ENCODE assay signal across 9 cellular contexts in genomic region chr5:93572101-93572772, GRCh38. TPM values are rescaled to one million over a fixed set of nuclear protein-coding genes. Genes with fewer than 3 reads are reported as not detected.
DNase-seq lines count a peak whose midpoint lies in the region; ATAC-seq, FAIRE-seq and TF ChIP-seq lines count a peak whose summit lies in the region.
"Had no signal": no experiment of that assay in that cellular context is flagged by ENCODE, and none has a peak within 500 bp of the region (broad histone marks: within the 10 kb centered on the region; RNA-seq: fewer than 3 reads in every experiment).

No MANE protein-coding gene starts in this region.

- H3K36me3 ChIP-seq in adrenal gland (replicated peaks in 1 of 2) = no peaks in the 10 kb centered on the region
- H3K36me3 ChIP-seq in skeletal muscle tissue (ENCODE audit: control insufficient read depth in 3 of 3, insufficient read depth in 3 of 3, low read length in 3 of 3) = no peaks in the 10 kb centered on the region
- H3K36me3 ChIP-seq: colonic mucosa had no signal

- no peak overlapping the region for H2BK20ac ChIP-seq in H9 (ENCODE audit: low read depth, low read length, poor library complexity, severe bottlenecking)

- H3K27me3 ChIP-seq in H9 (ENCODE audit: insufficient read depth, low read length) = peaks cover 78% of the 10 kb centered on the region
- H3K27me3 ChIP-seq in adrenal gland = no peaks in the 10 kb centered on the region
- peaks cover 48 to 73% (median 50%) of the 10 kb centered on the region in 3 donors for H3K27me3 ChIP-seq in skeletal muscle tissue (ENCODE audit: control insufficient read depth in 3 of 3, insufficient read depth in 3 of 3, low read length in 3 of 3)

- no peak overlapping the region for H2AK5ac ChIP-seq in H9 (ENCODE audit: insufficient read length, low read length)

- H3K27ac Mint-ChIP-seq in H9 (no peak overlapping the region), immature natural killer cell (no peak overlapping the region)

- TF ChIP-seq POLR2A in adrenal gland (IDR thresholded peaks at IDR 0.05) = no peak

- H3K56ac ChIP-seq in H9 (ENCODE audit: insufficient read length, low read depth, low read length) = no peak overlapping the region

- H3K4me3 Mint-ChIP-seq in H9 (peak overlapping the region; percentile 39 to 64), immature natural killer cell (peak overlapping the region in 4 of 5 donors; percentile 0 to 9 (median 4))

- no peaks in the 10 kb centered on the region for H3K79me2 ChIP-seq in H9 (ENCODE audit: insufficient read depth, low read length)

- no peak overlapping the region for H2AFZ ChIP-seq in H9 (ENCODE audit: low read length)

- H3K4ac ChIP-seq in H9 (ENCODE audit: low read depth, low read length) = no peak overlapping the region

- peaks cover 34 to 45% of the 10 kb centered on the region in 2 experiments for H3K4me1 Mint-ChIP-seq in H9
- H3K4me1 Mint-ChIP-seq in immature natural killer cell = peaks cover 19 to 27% of the 10 kb centered on the region in 2 donors

- H3K9ac ChIP-seq in H9 (ENCODE audit: extremely low read depth, insufficient read length, low read length) (no peak overlapping the region), skeletal muscle tissue (ENCODE audit: low read depth in 1 of 3, low read length in 3 of 3) (no peak overlapping the region)

- H4K5ac ChIP-seq in H9 (ENCODE audit: insufficient read length, low read depth, low read length) = no peak overlapping the region

- H2BK120ac ChIP-seq in H9 (ENCODE audit: low read depth, low read length, poor library complexity, severe bottlenecking) = no peak overlapping the region

- H2BK12ac ChIP-seq in H9 (ENCODE audit: insufficient read length, low read depth, low read length) = no peak overlapping the region

- ATAC-seq in GM18511 (IDR thresholded peaks at IDR 0.05; ENCODE audit: unreplicated experiment) = no peak

- peaks cover 3% of the 10 kb centered on the region for H3K23me2 ChIP-seq in H9 (ENCODE audit: insufficient read length, low read depth, low read length, poor library complexity, severe bottlenecking)

- no peak overlapping the region for H4K91ac ChIP-seq in H9 (ENCODE audit: insufficient read length, low read depth, low read length)

- H3K27ac ChIP-seq in H9 (ENCODE audit: insufficient read length, low read depth, low read length) (no peak overlapping the region), adrenal gland (peak overlapping the region in 4 of 5 donors; percentile 22 to 89 (median 60)), skeletal muscle tissue (ENCODE audit: low read depth, low read length) (no peak overlapping the region)
- H3K27ac ChIP-seq: colonic mucosa had no signal

- no peak overlapping the region for H2BK15ac ChIP-seq in H9 (ENCODE audit: low read depth, low read length)

- no peak overlapping the region for H3K23ac ChIP-seq in H9 (ENCODE audit: insufficient read length, low read depth, low read length)

- no peak for FAIRE-seq in GM19239 (lab: Jason Lieb, UNC)

- H3K18ac ChIP-seq in H9 (ENCODE audit: insufficient read length, low read depth, low read length) = no peak overlapping the region

- H3K14ac ChIP-seq in H9 (ENCODE audit: insufficient read depth, low read length) = no peak overlapping the region; the same call in 1 of the 2 replicates

- H3T11ph ChIP-seq in H9 (ENCODE audit: low read length) = no peak overlapping the region

- no peaks in the 10 kb centered on the region for H3K79me1 ChIP-seq in H9 (ENCODE audit: insufficient read depth, low read depth, low read length, poor library complexity, severe bottlenecking)

- H3K27me3 Mint-ChIP-seq in H9 (ENCODE audit: low read depth) = peaks cover 7% of the 10 kb centered on the region
- H3K27me3 Mint-ChIP-seq in immature natural killer cell (ENCODE audit: low read depth in 3 of 3) = peaks cover 22 to 64% (median 58%) of the 10 kb centered on the region in 3 donors

- H3K9me3 Mint-ChIP-seq in H9 (peaks cover 0 to 3% of the 10 kb centered on the region in 2 experiments; a peak in 3 of 5 replicates), immature natural killer cell (peaks cover 0 to 10% (median 0%) of the 10 kb centered on the region in 6 donors)

- peak overlapping the region; percentile 35 for H3K4me2 ChIP-seq in H9 (ENCODE audit: insufficient read depth, insufficient read length, low read length)

- H3K4me3 ChIP-seq in adrenal gland (peak overlapping the region in 1 of 4 donors; percentile 38), skeletal muscle tissue (ENCODE audit: low read length in 3 of 3) (peak overlapping the region; percentile 23 to 41 (median 26))
- H3K4me3 ChIP-seq: colonic mucosa had no signal

- no peak overlapping the region for H4K8ac ChIP-seq in H9 (replicated peaks; ENCODE audit: insufficient read length, low read depth, low read length)

- H3K4me1 ChIP-seq in H9 (ENCODE audit: insufficient read depth, low read length) (peaks cover 3% of the 10 kb centered on the region; the same call in 1 of the 2 replicates), adrenal gland (replicated peaks in 1 of 2) (peaks cover 5 to 11% of the 10 kb centered on the region in 2 donors), skeletal muscle tissue (ENCODE audit: control insufficient read depth in 3 of 3, insufficient read depth in 3 of 3, low read length in 3 of 3) (peaks cover 8 to 16% (median 13%) of the 10 kb centered on the region in 3 donors)
- H3K4me1 ChIP-seq: colonic mucosa had no signal

- no peak for DNase-seq in H9
- peak in 2 of 7 donors; percentile 24 to 26 for DNase-seq in adrenal gland
- no peak for DNase-seq in immature natural killer cell
- DNase-seq in GM19239 (ENCODE audit: insufficient read length, low spot score) = no peak
- DNase-seq in hippocampal formation (lab: John Stamatoyannopoulos, UW) = no peak
- DNase-seq: colonic mucosa, NCI-H748 treated with DMSO at 0.1 percent for 48 hours had no signal

- intact Hi-C loops in adrenal gland (cut with DNase I) = loop anchor here (10.0 kb wide), 1 partner anchor 167 kb away; no protein-coding TSS in a partner anchor

- H3K36me3 Mint-ChIP-seq in H9 (ENCODE audit: insufficient read depth in 1 of 3, low read depth in 3 of 3) = no peaks in the 10 kb centered on the region
- no peaks in the 10 kb centered on the region for H3K36me3 Mint-ChIP-seq in immature natural killer cell

- H4K20me1 ChIP-seq in H9 (ENCODE audit: control insufficient read depth, insufficient read depth, insufficient read length) = no peaks in the 10 kb centered on the region

- TF ChIP-seq CTCF in H9 (conservative IDR thresholded peaks at IDR 0.05) (no peak), adrenal gland (IDR thresholded peaks at IDR 0.05) (no peak)

- H3K9me3 ChIP-seq in H9 (ENCODE audit: control insufficient read depth, low read depth, low read length) (no peaks in the 10 kb centered on the region), adrenal gland (replicated peaks in 1 of 3) (no peaks in the 10 kb centered on the region), skeletal muscle tissue (ENCODE audit: control insufficient read depth in 3 of 3, low read length in 3 of 3) (no peaks in the 10 kb centered on the region)
- H3K9me3 ChIP-seq: colonic mucosa had no signal

- no CpG with 5 or more reads among the region's 46 CpGs for WGBS in H9 (ENCODE audit: extremely low coverage, insufficient read length, low lambda C conversion rate)
- WGBS in adrenal gland, 4 donors = 52 to 76% (median 60%) methylated on average over 41 to 46 of the region's 46 CpGs

- H2BK5ac ChIP-seq in H9 (ENCODE audit: insufficient read length, low read length) = no peak overlapping the region

RNA-seq across cellular contexts. Expression of gene NR2F1-AS1, which starts 8.8 kb away (rescaled TPM):
- total RNA-seq in H9 (2021) = 1.7 and 1.9 TPM in 2 replicates
- 10 to 100 TPM; 13.2 to 42.0 (median 25.7) TPM for total RNA-seq in adrenal gland
- polyA plus RNA-seq in adrenal gland = 100 to 1,000 TPM in 1 of 3 donors, 10 to 100 TPM in 2; 20.8 to 107 (median 62.1) TPM
- polyA plus RNA-seq in immature natural killer cell = not detected
- total RNA-seq in skeletal muscle tissue = 5.2 TPM

RNA-seq across cellular contexts. Expression of gene NR2F1, which starts 10.8 kb away (rescaled TPM):
- total RNA-seq in H9 (2021) = not detected in 2 replicates
- 100 to 1,000 TPM in 3 of 8 donors, 10 to 100 TPM in 5; 50.1 to 195 (median 89.3) TPM for total RNA-seq in adrenal gland
- 10 to 100 TPM; 22.4 to 64.4 (median 42.2) TPM for polyA plus RNA-seq in adrenal gland
- polyA plus RNA-seq in immature natural killer cell = not detected
- total RNA-seq in skeletal muscle tissue = 4.2 TPM

Comparison
In these comparisons a context has a peak if more than half of its experiments do, and no peak if none do; other contexts are left out.
1. H3K27ac ChIP-seq: peak in adrenal gland (4 of 5); none in H9 (single experiment) and skeletal muscle tissue (single experiment).